ENCODE assay signal across 1 cellular context in genomic region chr2:239790721-239791120, GRCh38.
TF ChIP-seq lines count a peak whose summit lies in the region.

No MANE protein-coding gene starts in this region.

TF ChIP-seq in HepG2, 621 proteins besides CTCF, POLR2A, EP300 and RAD21 (continued from another document):
- no peak for TF ChIP-seq ZNF576 (CRISPR knock-in tag; IDR thresholded peaks at IDR 0.05)
- TF ChIP-seq ZNF512B (CRISPR knock-in tag; IDR thresholded peaks at IDR 0.05; ENCODE audit: borderline replicate concordance) = no peak
- no peak for TF ChIP-seq ATF5 (CRISPR knock-in tag; IDR thresholded peaks at IDR 0.05; ENCODE audit: low read depth)
- no peak for TF ChIP-seq GTF2F1 (IDR thresholded peaks at IDR 0.05; ENCODE audit: low read length)
TF ChIP-seq in HepG2: peak in this region for 0.
